Comparison of ENCODE assay signal across 15 cellular contexts in the genomic region with DNA sequence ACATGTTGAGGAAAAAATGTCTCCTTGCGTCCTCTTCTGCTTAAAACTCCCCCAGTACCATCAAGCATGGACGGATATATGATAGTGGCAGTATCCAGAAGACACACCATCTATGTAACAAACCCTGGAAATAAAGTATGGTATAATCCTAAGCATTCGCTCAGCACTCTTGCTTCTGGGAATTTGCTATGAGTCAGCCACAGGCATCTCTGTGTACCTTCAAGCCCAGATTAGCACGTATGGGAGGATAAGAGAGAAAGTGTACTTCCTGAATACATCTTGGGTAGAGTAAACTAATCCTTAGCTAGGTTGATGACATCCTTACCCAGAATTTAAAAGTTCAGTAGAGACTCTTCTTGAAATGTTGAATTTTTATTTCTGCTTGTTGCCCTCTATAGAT.
"Had no signal": no experiment of that assay in that cellular context is flagged by ENCODE, and none has a peak within 500 bp of the region (broad histone marks: within the 10 kb centered on the region; RNA-seq: fewer than 3 reads in every experiment).

No MANE protein-coding gene starts in this region.

- H3K9me3 Mint-ChIP-seq: activated naive CD4-positive, alpha-beta T cell treated with anti-CD3 and anti-CD28 coated beads, Interleukin-2, amount 50 U/mL, for 72 hours; activated T-cell treated with anti-CD3 and anti-CD28 coated beads, Interleukin-2, amount 50 U/mL, for 24 hours; stimulated activated naive CD8-positive, alpha-beta T cell treated with anti-CD3 and anti-CD28 coated beads, Interleukin-15, amount 100 ng/mL, for 72 hours; T-helper 2 cell treated with Interferon-gamma antibody and Interleukin-4, amounts not matched to agents 5 μg/mL and 100 μg/mL, for 36 hours had no signal

- H3K27ac ChIP-seq: coronary artery, ovary, thyroid gland, uterus had no signal

- DNase-seq: activated CD4-positive, alpha-beta T cell treated with anti-CD3 and anti-CD28 coated beads, Interleukin-2, amount 50 U/mL, for 4 hours; activated CD8-positive, alpha-beta memory T cell treated with anti-CD3 and anti-CD28 coated beads, Interleukin-2, amount 10 ng/mL, durations not matched to agents 7 days and 5 days; activated effector memory CD4-positive, alpha-beta T cell treated with anti-CD3 and anti-CD28 coated beads, Interleukin-2, amount 50 U/mL, for 16 hours; activated T-cell treated with anti-CD3 and anti-CD28 coated beads, Interleukin-2, amount 50 U/mL, for 24 hours; effector CD4-positive, alpha-beta T cell; glutamatergic neuron; ovary; stimulated activated CD4-positive, alpha-beta T cell treated with anti-CD3 and anti-CD28 coated beads, Interleukin-15, amount 100 ng/mL, for 24 hours; stimulated activated CD4-positive, alpha-beta T cell treated with anti-CD3 and anti-CD28 coated beads, Interleukin-4, amount 100 ng/mL, for 4 hours; stimulated activated naive CD8-positive, alpha-beta T cell treated with anti-CD3 and anti-CD28 coated beads, Interleukin-15, amount 100 ng/mL, for 72 hours; thyroid gland; uterus had no signal

- H3K4me3 Mint-ChIP-seq: activated CD8-positive, alpha-beta memory T cell treated with anti-CD3 and anti-CD28 coated beads, Interleukin-2, amount 10 ng/mL, durations not matched to agents 7 days and 5 days; activated T-cell treated with anti-CD3 and anti-CD28 coated beads, Interleukin-2, amount 50 U/mL, for 24 hours; stimulated activated naive CD8-positive, alpha-beta T cell treated with anti-CD3 and anti-CD28 coated beads, Interleukin-15, amount 100 ng/mL, for 72 hours; T-helper 2 cell treated with Interferon-gamma antibody and Interleukin-4, amounts not matched to agents 5 μg/mL and 100 μg/mL, for 36 hours had no signal

- H3K36me3 Mint-ChIP-seq: activated CD8-positive, alpha-beta memory T cell treated with anti-CD3 and anti-CD28 coated beads, Interleukin-2, amount 10 ng/mL, durations not matched to agents 7 days and 5 days; activated naive CD4-positive, alpha-beta T cell treated with anti-CD3 and anti-CD28 coated beads, Interleukin-2, amount 50 U/mL, for 72 hours had no signal

- H3K36me3 ChIP-seq: ovary, thyroid gland, uterus had no signal

- H3K27me3 Mint-ChIP-seq: stimulated activated naive CD8-positive, alpha-beta T cell treated with anti-CD3 and anti-CD28 coated beads, Interleukin-15, amount 100 ng/mL, for 72 hours had no signal

- H3K4me1 Mint-ChIP-seq: activated CD8-positive, alpha-beta memory T cell treated with anti-CD3 and anti-CD28 coated beads, Interleukin-2, amount 10 ng/mL, durations not matched to agents 7 days and 5 days; stimulated activated naive CD8-positive, alpha-beta T cell treated with anti-CD3 and anti-CD28 coated beads, Interleukin-15, amount 100 ng/mL, for 72 hours had no signal

- H3K4me1 ChIP-seq: uterus had no signal

- H3K9me3 ChIP-seq: ovary, thyroid gland, uterus had no signal

- H3K27ac Mint-ChIP-seq: activated CD8-positive, alpha-beta memory T cell treated with anti-CD3 and anti-CD28 coated beads, Interleukin-2, amount 10 ng/mL, durations not matched to agents 7 days and 5 days; activated naive CD4-positive, alpha-beta T cell treated with anti-CD3 and anti-CD28 coated beads, Interleukin-2, amount 50 U/mL, for 72 hours; activated T-cell treated with anti-CD3 and anti-CD28 coated beads, Interleukin-2, amount 50 U/mL, for 24 hours; stimulated activated naive CD8-positive, alpha-beta T cell treated with anti-CD3 and anti-CD28 coated beads, Interleukin-15, amount 100 ng/mL, for 72 hours; T-helper 2 cell treated with Interferon-gamma antibody and Interleukin-4, amounts not matched to agents 5 μg/mL and 100 μg/mL, for 36 hours had no signal

- H3K4me3 ChIP-seq: coronary artery, ovary, thyroid gland, uterus had no signal

- H3K27me3 ChIP-seq: ovary, thyroid gland, uterus had no signal
